1 cellular context compared by ENCODE assay signal in genomic region chr2:206056286-206056685, GRCh38.
TF ChIP-seq lines count a peak whose summit lies in the region.

No MANE protein-coding gene starts in this region.

TF ChIP-seq in GM12878, 131 proteins besides CTCF, POLR2A, EP300 and RAD21 (continued from another document):
- TF ChIP-seq NKRF (conservative IDR thresholded peaks at IDR 0.05) (no peak), POLR2AphosphoS5 (IDR thresholded peaks at IDR 0.05; ENCODE audit: low read length) (no peak), JUND (IDR thresholded peaks at IDR 0.05; ENCODE audit: low read depth, low read length) (no peak), FOS (IDR thresholded peaks at IDR 0.05; ENCODE audit: borderline replicate concordance, extremely low read depth, insufficient read length) (no peak), CHD1 (IDR thresholded peaks at IDR 0.05; ENCODE audit: low read depth, low read length) (no peak), ZSCAN29 (IDR thresholded peaks at IDR 0.05) (no peak), SUZ12 (IDR thresholded peaks at IDR 0.05; ENCODE audit: unreplicated experiment) (no peak), HCFC1 (IDR thresholded peaks at IDR 0.05; ENCODE audit: low read length) (no peak), POLR2AphosphoS2 (IDR thresholded peaks at IDR 0.05; ENCODE audit: low read depth, low read length) (no peak), RBBP5 (conservative IDR thresholded peaks at IDR 0.05) (no peak), CHD2 (IDR thresholded peaks at IDR 0.05; ENCODE audit: borderline replicate concordance, low read depth, low read length) (no peak), TAF1 (IDR thresholded peaks at IDR 0.05; ENCODE audit: borderline replicate concordance, low read depth, low read length) (no peak)
